Comparison of ENCODE assay signal across 27 cellular contexts in genomic region chr21:27220416-27220815, GRCh38.
"Had no signal": no experiment of that assay in that cellular context is flagged by ENCODE, and none has a peak within 500 bp of the region (broad histone marks: within the 10 kb centered on the region; RNA-seq: fewer than 3 reads in every experiment).

No MANE protein-coding gene starts in this region.

- DNase-seq: activated CD4-positive, alpha-beta memory T cell treated with anti-CD3 and anti-CD28 coated beads, Interleukin-2, amount 10 ng/mL, durations not matched to agents 7 days and 5 days; activated CD4-positive, alpha-beta T cell treated with anti-CD3 and anti-CD28 coated beads for 36 hours; activated CD4-positive, alpha-beta T cell treated with anti-CD3 and anti-CD28 coated beads, Interleukin-2, amount 50 U/mL, for 1 hour; activated CD4-positive, CD25-positive, alpha-beta regulatory T cell; activated gamma-delta T cell; activated naive CD4-positive, alpha-beta T cell treated with anti-CD3 and anti-CD28 coated beads for 36 hours; activated T-cell treated with anti-CD3 and anti-CD28 coated beads for 4 hours; activated T-cell treated with anti-CD3 and anti-CD28 coated beads, Interleukin-2, amount 50 U/mL, for 48 hours; anterior cingulate cortex; cerebellar nuclear complex; MV-4-11; NCI-H1092 treated with DMSO at 0.1 percent for 48 hours; NCI-H1436; NCI-H1694 treated with DMSO at 0.1 percent for 48 hours; NCI-H2029 treated with DMSO at 0.1 percent for 48 hours; NCI-H345; NCI-H510A; NCI-H526 treated with DMSO at 0.1 percent for 48 hours; NK-92 treated with Interleukin-12 subunit alpha and Interleukin-12 subunit beta, amount 100 ng/mL, for 24 hours; OCI-M1; RPMI8226; T-cell had no signal

- H3K4me3 ChIP-seq: SK-N-MC had no signal

- H3K27ac ChIP-seq: SK-N-MC, VCaP had no signal

- ATAC-seq: activated CD4-positive, alpha-beta T cell treated with anti-CD3 and anti-CD28 coated beads for 36 hours; activated T-helper 17 cell treated with anti-CD3 and anti-CD28 coated beads, Interleukin-2, amount 50 U/mL, for 72 hours; Panc1; Right ventricle myocardium inferior; T-cell had no signal
